ENCODE assay signal across 32 cellular contexts in genomic region chr20:38536310-38536709, GRCh38. TPM values are rescaled to one million over a fixed set of nuclear protein-coding genes. Genes with fewer than 3 reads are reported as not detected.
DNase-seq lines count a peak whose midpoint lies in the region; ATAC-seq, FAIRE-seq and TF ChIP-seq lines count a peak whose summit lies in the region.
"Had no signal": no experiment of that assay in that cellular context is flagged by ENCODE, and none has a peak within 500 bp of the region (broad histone marks: within the 10 kb centered on the region; RNA-seq: fewer than 3 reads in every experiment).

No MANE protein-coding gene starts in this region.

- no peaks in the 10 kb centered on the region for H3K27me3 ChIP-seq in bronchial epithelial cell (ENCODE audit: control insufficient read depth, insufficient read depth, low read length)
- H3K27me3 ChIP-seq: uterus had no signal

- DNase-seq in AG08395 (ENCODE audit: low spot score) = peak; percentile 5
- peak; percentile 2 for DNase-seq in HT1080 (ENCODE audit: low read depth)
- peak; percentile 93 for DNase-seq in bronchial epithelial cell (ENCODE audit: low read depth)
- peak; percentile 24 to 63 for DNase-seq in foreskin fibroblast
- no peak for DNase-seq in activated CD8-positive, alpha-beta T cell treated with anti-CD3 and anti-CD28 coated beads, Interleukin-2, amount 10 ng/mL, durations not matched to agents 7 days and 5 days
- no peak for DNase-seq in DMS53 (lab: John Stamatoyannopoulos, UW)
- DNase-seq: activated CD4-positive, alpha-beta memory T cell treated with anti-CD3 and anti-CD28 coated beads for 36 hours; activated CD4-positive, CD25-positive, alpha-beta regulatory T cell; activated naive CD4-positive, alpha-beta T cell; anterior cingulate cortex; CD4-positive, CD25-positive, alpha-beta regulatory T cell; effector memory CD4-positive, alpha-beta T cell; foreskin melanocyte; GOT3; hippocampal formation; Karpas-422; NCI-H1105; NCI-H2081; nucleus accumbens; retina; substantia nigra; uterus had no signal

- peaks cover 16% of the 10 kb centered on the region for H3K36me3 ChIP-seq in bronchial epithelial cell (ENCODE audit: control insufficient read depth, insufficient read depth, low read length)
- H3K36me3 ChIP-seq: uterus had no signal

- peak; percentile 12 for TF ChIP-seq CTCF in bronchial epithelial cell (IDR thresholded peaks at IDR 0.05; ENCODE audit: insufficient read depth, low read length, severe bottlenecking)
- TF ChIP-seq CTCF in foreskin fibroblast (IDR thresholded peaks at IDR 0.05; ENCODE audit: low read depth, low read length) = peak; percentile 9

- FAIRE-seq in bronchial epithelial cell (lab: Jason Lieb, UNC) = no peak
- FAIRE-seq: GM12891, islet of Langerhans had no signal

- no peaks in the 10 kb centered on the region for H3K9me3 Mint-ChIP-seq in activated CD8-positive, alpha-beta T cell treated with anti-CD3 and anti-CD28 coated beads, Interleukin-2, amount 10 ng/mL, durations not matched to agents 7 days and 5 days (ENCODE audit: insufficient read depth)
- H3K9me3 Mint-ChIP-seq: activated CD4-positive, alpha-beta memory T cell treated with anti-CD3 and anti-CD28 coated beads for 36 hours had no signal

- H3K4me1 Mint-ChIP-seq in activated CD8-positive, alpha-beta T cell treated with anti-CD3 and anti-CD28 coated beads, Interleukin-2, amount 10 ng/mL, durations not matched to agents 7 days and 5 days (ENCODE audit: low read depth) = peaks cover 17% of the 10 kb centered on the region

- no peak overlapping the region for H3K27ac Mint-ChIP-seq in activated CD8-positive, alpha-beta T cell treated with anti-CD3 and anti-CD28 coated beads, Interleukin-2, amount 10 ng/mL, durations not matched to agents 7 days and 5 days
- H3K27ac Mint-ChIP-seq: activated CD4-positive, alpha-beta memory T cell treated with anti-CD3 and anti-CD28 coated beads for 36 hours; CD4-positive, CD25-positive, alpha-beta regulatory T cell had no signal

- H3K36me3 Mint-ChIP-seq in activated CD8-positive, alpha-beta T cell treated with anti-CD3 and anti-CD28 coated beads, Interleukin-2, amount 10 ng/mL, durations not matched to agents 7 days and 5 days (ENCODE audit: low read depth) = peaks cover 49% of the 10 kb centered on the region

- no peak overlapping the region for H3K4me3 Mint-ChIP-seq in activated CD8-positive, alpha-beta T cell treated with anti-CD3 and anti-CD28 coated beads, Interleukin-2, amount 10 ng/mL, durations not matched to agents 7 days and 5 days
- H3K4me3 Mint-ChIP-seq: activated CD4-positive, alpha-beta memory T cell treated with anti-CD3 and anti-CD28 coated beads for 36 hours; CD4-positive, CD25-positive, alpha-beta regulatory T cell had no signal

- ATAC-seq in GM21381 (IDR thresholded peaks at IDR 0.05; ENCODE audit: unreplicated experiment) (no peak), HG03520 (IDR thresholded peaks at IDR 0.05; ENCODE audit: unreplicated experiment) (no peak)
- no peak for ATAC-seq in activated CD8-positive, alpha-beta T cell treated with anti-CD3 and anti-CD28 coated beads, Interleukin-2, amount 10 ng/mL, durations not matched to agents 7 days and 5 days
- ATAC-seq: SK-N-SH treated with all-trans-retinoic acid at 6 μM for 48 hours had no signal

- CTCF ChIA-PET in activated CD8-positive, alpha-beta T cell treated with anti-CD3 and anti-CD28 coated beads, Interleukin-2, amount 10 ng/mL, durations not matched to agents 7 days and 5 days (lab: Charles Lee) = no interaction called here

- H3K27me3 Mint-ChIP-seq in activated CD8-positive, alpha-beta T cell treated with anti-CD3 and anti-CD28 coated beads, Interleukin-2, amount 10 ng/mL, durations not matched to agents 7 days and 5 days (ENCODE audit: low read depth) = no peaks in the 10 kb centered on the region
- H3K27me3 Mint-ChIP-seq: activated CD4-positive, alpha-beta memory T cell treated with anti-CD3 and anti-CD28 coated beads for 36 hours; CD4-positive, CD25-positive, alpha-beta regulatory T cell had no signal

- POLR2A ChIA-PET in activated CD8-positive, alpha-beta T cell treated with anti-CD3 and anti-CD28 coated beads, Interleukin-2, amount 10 ng/mL, durations not matched to agents 7 days and 5 days (lab: Charles Lee) = no interaction called here

- no peak overlapping the region for H3K4me3 ChIP-seq in bronchial epithelial cell (ENCODE audit: low read depth, low read length)
- no peak overlapping the region for H3K4me3 ChIP-seq in foreskin fibroblast (ENCODE audit: low read depth in 1 of 2, low read length in 2 of 2)
- H3K4me3 ChIP-seq: uterus had no signal

RNA-seq across cellular contexts. Expression of gene ADIG, which starts 44.7 kb away (rescaled TPM):
- total RNA-seq in HT1080 (2014; rRNA removed; shearing (Covaris generic)) = not detected in 2 replicates
- not detected in 2 replicates for polyA plus RNA-seq in HT1080 (2015; cell fraction: cytosol; rRNA removed)
- polyA plus RNA-seq in HT1080 (2015; cell fraction: nucleus; rRNA removed) = not detected in 2 replicates
- not detected in 2 replicates for total RNA-seq in bronchial epithelial cell
- not detected for total RNA-seq in activated CD8-positive, alpha-beta T cell treated with anti-CD3 and anti-CD28 coated beads, Interleukin-2, amount 10 ng/mL, durations not matched to agents 7 days and 5 days
- total RNA-seq: A673; activated CD4-positive, alpha-beta memory T cell treated with anti-CD3 and anti-CD28 coated beads for 36 hours; CD4-positive, CD25-positive, alpha-beta regulatory T cell; cerebellum; HT-29; lung microvascular endothelial cell; RPMI7951; uterus had no signal
- polyA plus RNA-seq: CD4-positive, CD25-positive, alpha-beta regulatory T cell had no signal

Comparison
In these comparisons a context has a peak if more than half of its experiments do, and no peak if none do; other contexts are left out.
1. DNase-seq: peak in AG08395 (single experiment), HT1080 (single experiment), bronchial epithelial cell (single experiment) and foreskin fibroblast (2 of 2); none in activated CD8-positive, alpha-beta T cell treated with anti-CD3 and anti-CD28 coated beads, Interleukin-2, amount 10 ng/mL, durations not matched to agents 7 days and 5 days (single experiment) and DMS53 (single experiment).